Comparison of ENCODE assay signal across 22 cellular contexts in genomic region chr4:82584921-82585320, GRCh38. TPM values are rescaled to one million over a fixed set of nuclear protein-coding genes. Genes with fewer than 3 reads are reported as not detected.
"Had no signal": no experiment of that assay in that cellular context is flagged by ENCODE, and none has a peak within 500 bp of the region (broad histone marks: within the 10 kb centered on the region; RNA-seq: fewer than 3 reads in every experiment).

No MANE protein-coding gene starts in this region.

- H3K4me3 ChIP-seq: lower lobe of right lung, mucosa of descending colon, transverse colon had no signal

- H3K9me3 ChIP-seq: lower lobe of right lung, mucosa of descending colon, neutrophil, transverse colon had no signal

- H3K36me3 ChIP-seq: brain microvascular endothelial cell, lower lobe of right lung, neutrophil, transverse colon had no signal

- H3K27ac ChIP-seq: brain microvascular endothelial cell, lower lobe of right lung, neutrophil, transverse colon, VCaP had no signal

- H3K4me1 ChIP-seq: lower lobe of right lung, transverse colon had no signal

- DNase-seq: activated CD4-positive, alpha-beta memory T cell treated with anti-CD3 and anti-CD28 coated beads for 36 hours; activated CD4-positive, alpha-beta T cell treated with anti-CD3 and anti-CD28 coated beads for 48 hours; activated CD8-positive, alpha-beta memory T cell treated with anti-CD3 and anti-CD28 coated beads, Interleukin-2, amount 50 U/mL, for 48 hours; activated gamma-delta T cell; activated naive CD4-positive, alpha-beta T cell treated with anti-CD3 and anti-CD28 coated beads, Interleukin-2, amount 10 ng/mL, durations not matched to agents 7 days and 5 days; activated T-cell treated with anti-CD3 and anti-CD28 coated beads, Interleukin-2, amount 50 U/mL, for 24 hours; amniotic stem cell; brain microvascular endothelial cell; effector memory CD8-positive, alpha-beta T cell; head of caudate nucleus; hippocampal formation; lower lobe of right lung; mucosa of descending colon; stimulated activated CD4-positive, alpha-beta T cell treated with anti-CD3 and anti-CD28 coated beads, Interleukin-2, amount 100 ng/mL, for 48 hours; stimulated activated naive CD4-positive, alpha-beta T cell treated with Interleukin-2 at 50 U/mL for 16 hours; T-helper 17 cell; T1000; transverse colon had no signal

- H3K27me3 ChIP-seq: brain microvascular endothelial cell, neutrophil, transverse colon had no signal

RNA-seq across cellular contexts. Expression of gene TMEM150C, which starts 23.1 kb away (rescaled TPM):
- total RNA-seq: activated CD4-positive, alpha-beta memory T cell treated with anti-CD3 and anti-CD28 coated beads for 36 hours; activated CD8-positive, alpha-beta memory T cell treated with anti-CD3 and anti-CD28 coated beads for 36 hours; natural killer cell treated with Interleukin-12 subunit alpha and Interleukin-12 subunit beta and Interleukin-15 and Interleukin-18, amount 100 ng/mL, for 72 hours had no signal
